In the genomic region with DNA sequence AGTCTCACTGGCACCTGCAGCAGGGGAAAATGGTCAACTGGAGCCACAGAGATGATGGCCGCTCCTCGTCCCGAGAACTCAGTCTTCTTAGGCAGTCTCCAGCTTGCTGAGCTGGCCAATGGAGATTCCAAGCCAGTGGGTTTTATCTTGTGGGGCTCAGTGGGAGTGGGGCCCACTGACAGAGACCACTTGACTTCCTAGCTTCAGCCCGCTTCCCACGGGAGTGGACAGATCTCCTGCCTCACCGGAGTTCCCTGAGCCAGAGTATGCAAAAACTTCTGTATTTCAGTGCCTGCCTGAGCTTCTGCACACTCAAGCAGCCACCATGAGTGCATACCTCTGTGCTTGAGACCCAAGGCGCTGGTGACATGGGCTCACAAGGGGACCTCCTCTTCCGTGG, we compare ENCODE assay signal across 1 cellular context.
TF ChIP-seq lines count a peak whose summit lies in the region.

No MANE protein-coding gene starts in this region.

TF ChIP-seq in H1, 55 proteins besides CTCF, POLR2A, EP300 and RAD21 (continued from another document):
- TF ChIP-seq NRF1 (IDR thresholded peaks at IDR 0.05; ENCODE audit: low read depth, low read length) (no peak), CBX5 (IDR thresholded peaks at IDR 0.05; ENCODE audit: low read depth, low read length) (no peak), TBP (IDR thresholded peaks at IDR 0.05; ENCODE audit: low read depth, low read length) (no peak), SP4 (IDR thresholded peaks at IDR 0.05; ENCODE audit: low read length) (no peak), KDM5A (IDR thresholded peaks at IDR 0.05; ENCODE audit: low read length) (no peak), JUN (IDR thresholded peaks at IDR 0.05; ENCODE audit: low read depth, low read length) (no peak), HDAC6 (IDR thresholded peaks at IDR 0.05; ENCODE audit: low read depth, low read length) (no peak), GABPA (IDR thresholded peaks at IDR 0.05; ENCODE audit: borderline replicate concordance, insufficient read depth, low read length) (no peak), NANOG (IDR thresholded peaks at IDR 0.05; ENCODE audit: insufficient read depth, low read depth, low read length, poor library complexity, severe bottlenecking) (no peak), JUND (IDR thresholded peaks at IDR 0.05; ENCODE audit: low read length) (no peak), SP2 (IDR thresholded peaks at IDR 0.05; ENCODE audit: low read length) (no peak), PHF8 (conservative IDR thresholded peaks at IDR 0.05; ENCODE audit: low read depth, low read length) (no peak)
- TF ChIP-seq, protein P1, sequence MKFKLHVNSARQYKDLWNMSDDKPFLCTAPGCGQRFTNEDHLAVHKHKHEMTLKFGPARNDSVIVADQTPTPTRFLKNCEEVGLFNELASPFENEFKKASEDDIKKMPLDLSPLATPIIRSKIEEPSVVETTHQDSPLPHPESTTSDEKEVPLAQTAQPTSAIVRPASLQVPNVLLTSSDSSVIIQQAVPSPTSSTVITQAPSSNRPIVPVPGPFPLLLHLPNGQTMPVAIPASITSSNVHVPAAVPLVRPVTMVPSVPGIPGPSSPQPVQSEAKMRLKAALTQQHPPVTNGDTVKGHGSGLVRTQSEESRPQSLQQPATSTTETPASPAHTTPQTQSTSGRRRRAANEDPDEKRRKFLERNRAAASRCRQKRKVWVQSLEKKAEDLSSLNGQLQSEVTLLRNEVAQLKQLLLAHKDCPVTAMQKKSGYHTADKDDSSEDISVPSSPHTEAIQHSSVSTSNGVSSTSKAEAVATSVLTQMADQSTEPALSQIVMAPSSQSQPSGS (IDR thresholded peaks at IDR 0.05; ENCODE audit: low read length): no peak
